In the genomic region with DNA sequence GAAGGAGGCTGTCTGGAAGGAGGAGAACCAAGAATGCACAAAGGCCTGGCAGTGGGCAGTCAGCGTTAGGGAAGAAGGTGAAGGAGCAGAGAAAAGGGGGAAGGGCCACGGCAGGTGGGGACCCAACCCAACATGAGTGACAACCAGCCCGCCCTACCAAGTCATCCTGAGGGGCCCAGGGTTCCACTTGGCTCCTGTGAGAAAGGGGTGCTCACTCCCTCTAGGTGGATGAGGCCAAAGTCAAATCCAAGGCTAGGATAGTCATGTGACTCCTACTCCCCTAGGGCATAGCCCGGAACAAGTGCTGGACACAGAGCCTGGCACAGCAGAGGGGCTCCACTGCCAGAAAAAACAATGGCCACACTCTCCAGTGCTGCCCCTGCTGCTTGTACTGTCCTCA, we compare ENCODE assay signal across 20 cellular contexts. TPM values are rescaled to one million over a fixed set of nuclear protein-coding genes. Genes with fewer than 3 reads are reported as not detected.
DNase-seq lines count a peak whose midpoint lies in the region; ATAC-seq, FAIRE-seq and TF ChIP-seq lines count a peak whose summit lies in the region.
"Had no signal": no experiment of that assay in that cellular context is flagged by ENCODE, and none has a peak within 500 bp of the region (broad histone marks: within the 10 kb centered on the region; RNA-seq: fewer than 3 reads in every experiment).

No MANE protein-coding gene starts in this region.

- no peak overlapping the region for H2AFZ ChIP-seq in neural progenitor cell (replicated peaks)

- no peak overlapping the region for H3K9ac ChIP-seq in neural progenitor cell

- peaks cover 24% of the 10 kb centered on the region for H4K20me1 ChIP-seq in neural progenitor cell (ENCODE audit: low read depth)

- H3K9me3 ChIP-seq in neural progenitor cell (ENCODE audit: low read depth), result no peaks in the 10 kb centered on the region
- H3K9me3 ChIP-seq: BE2C had no signal

- TF ChIP-seq CTCF in WTC11 (IDR thresholded peaks at IDR 0.05), result no peak
- TF ChIP-seq CTCF in bronchial epithelial cell (IDR thresholded peaks at IDR 0.05; ENCODE audit: insufficient read depth, low read length, severe bottlenecking), result no peak
- TF ChIP-seq CTCF in neural progenitor cell (IDR thresholded peaks at IDR 0.05), result no peak

- no peak overlapping the region for H3K27ac ChIP-seq in neural progenitor cell

- POLR2A ChIA-PET in WTC11 (lab: Charles Lee), result no interaction called here

- CTCF ChIA-PET in WTC11 (lab: Charles Lee), result no interaction called here

- H3K4me1 ChIP-seq in neural progenitor cell, result peaks cover 7% of the 10 kb centered on the region
- H3K4me1 ChIP-seq: BE2C had no signal

- ATAC-seq in WTC11, result no peak
- ATAC-seq in effector memory CD8-positive, alpha-beta T cell (replicated peaks), result no peak
- ATAC-seq: GM12878 had no signal

- no peaks in the 10 kb centered on the region for H3K9me3 Mint-ChIP-seq in WTC11
- H3K9me3 Mint-ChIP-seq in neural progenitor cell, result no peaks in the 10 kb centered on the region
- no peaks in the 10 kb centered on the region for H3K9me3 Mint-ChIP-seq in effector memory CD8-positive, alpha-beta T cell
- H3K9me3 Mint-ChIP-seq: CD4-positive, CD25-positive, alpha-beta regulatory T cell; CD8-positive, alpha-beta memory T cell; H9 had no signal

- H3K27me3 ChIP-seq in bronchial epithelial cell (ENCODE audit: control insufficient read depth, insufficient read depth, low read length) (no peaks in the 10 kb centered on the region), neural progenitor cell (no peaks in the 10 kb centered on the region)
- H3K27me3 ChIP-seq: BE2C had no signal

- DNase-seq in WTC11 (ENCODE audit: low spot score) (no peak), bronchial epithelial cell (ENCODE audit: low read depth) (no peak), neural progenitor cell (ENCODE audit: low spot score) (no peak), NCI-H345 (lab: John Stamatoyannopoulos, UW) (no peak)
- DNase-seq in effector memory CD8-positive, alpha-beta T cell, result no peak
- no peak for DNase-seq in activated CD4-positive, alpha-beta T cell treated with anti-CD3 and anti-CD28 coated beads, Interleukin-2, amount 50 U/mL, for 48 hours
- DNase-seq: ACHN; BE2C; CD4-positive, CD25-positive, alpha-beta regulatory T cell; COR-L47; DMS 273 treated with DMSO at 0.1 percent for 48 hours; DMS53; DND-41; EL; H9 had no signal

- H3K4me3 ChIP-seq in bronchial epithelial cell (ENCODE audit: low read depth, low read length) (no peak overlapping the region), neural progenitor cell (no peak overlapping the region)
- H3K4me3 ChIP-seq: GM12878 had no signal

- peak; percentile 36 for FAIRE-seq in bronchial epithelial cell (lab: Jason Lieb, UNC)
- FAIRE-seq: A204.1, GM12878, H1 had no signal

- H3K36me3 Mint-ChIP-seq in WTC11 (no peaks in the 10 kb centered on the region), neural progenitor cell (no peaks in the 10 kb centered on the region)
- H3K36me3 Mint-ChIP-seq in effector memory CD8-positive, alpha-beta T cell (ENCODE audit: insufficient read depth), result peaks cover 13% of the 10 kb centered on the region

- no peak overlapping the region for H3K4me3 Mint-ChIP-seq in WTC11
- peak overlapping the region; percentile 16 for H3K4me3 Mint-ChIP-seq in neural progenitor cell
- H3K4me3 Mint-ChIP-seq in effector memory CD8-positive, alpha-beta T cell, result no peak overlapping the region

- H3K36me3 ChIP-seq in bronchial epithelial cell (ENCODE audit: control insufficient read depth, insufficient read depth, low read length), result peaks cover 3% of the 10 kb centered on the region
- H3K36me3 ChIP-seq in neural progenitor cell, result no peaks in the 10 kb centered on the region
- H3K36me3 ChIP-seq: BE2C had no signal

- H3K79me2 ChIP-seq in neural progenitor cell (ENCODE audit: low read depth), result peaks cover 27% of the 10 kb centered on the region

- H3K4me1 Mint-ChIP-seq in WTC11 (peaks cover 24% of the 10 kb centered on the region), neural progenitor cell (peaks cover 20% of the 10 kb centered on the region)
- H3K4me1 Mint-ChIP-seq in effector memory CD8-positive, alpha-beta T cell (ENCODE audit: low read depth in 2 of 2), result peaks cover 25 to 28% of the 10 kb centered on the region in 2 donors

- H3K27me3 Mint-ChIP-seq in WTC11 (ENCODE audit: low read depth) (no peaks in the 10 kb centered on the region; the same call in 1 of the 2 replicates), neural progenitor cell (ENCODE audit: insufficient read depth, low read depth) (peaks cover 6% of the 10 kb centered on the region)
- no peaks in the 10 kb centered on the region for H3K27me3 Mint-ChIP-seq in effector memory CD8-positive, alpha-beta T cell
- H3K27me3 Mint-ChIP-seq: CD8-positive, alpha-beta memory T cell had no signal

- H3K27ac Mint-ChIP-seq in WTC11 (peak overlapping the region; percentile 16; the same call in 1 of the 2 replicates), neural progenitor cell (no peak overlapping the region)
- H3K27ac Mint-ChIP-seq in effector memory CD8-positive, alpha-beta T cell, result no peak overlapping the region
- H3K27ac Mint-ChIP-seq: CD4-positive, CD25-positive, alpha-beta regulatory T cell; H9 had no signal

- peaks cover 13% of the 10 kb centered on the region for H3F3A ChIP-seq in neural progenitor cell (ENCODE audit: low read depth)

- H3K4me2 ChIP-seq in neural progenitor cell, result no peak overlapping the region

TF ChIP-seq in WTC11, 78 proteins besides CTCF, POLR2A, EP300 and RAD21:
- TF ChIP-seq NFYB (CRISPR knock-in tag; conservative IDR thresholded peaks at IDR 0.05; ENCODE audit: low read depth) (no peak), ELF4 (CRISPR knock-in tag; IDR thresholded peaks at IDR 0.05; ENCODE audit: low read depth) (no peak)
- TF ChIP-seq, protein P1, sequence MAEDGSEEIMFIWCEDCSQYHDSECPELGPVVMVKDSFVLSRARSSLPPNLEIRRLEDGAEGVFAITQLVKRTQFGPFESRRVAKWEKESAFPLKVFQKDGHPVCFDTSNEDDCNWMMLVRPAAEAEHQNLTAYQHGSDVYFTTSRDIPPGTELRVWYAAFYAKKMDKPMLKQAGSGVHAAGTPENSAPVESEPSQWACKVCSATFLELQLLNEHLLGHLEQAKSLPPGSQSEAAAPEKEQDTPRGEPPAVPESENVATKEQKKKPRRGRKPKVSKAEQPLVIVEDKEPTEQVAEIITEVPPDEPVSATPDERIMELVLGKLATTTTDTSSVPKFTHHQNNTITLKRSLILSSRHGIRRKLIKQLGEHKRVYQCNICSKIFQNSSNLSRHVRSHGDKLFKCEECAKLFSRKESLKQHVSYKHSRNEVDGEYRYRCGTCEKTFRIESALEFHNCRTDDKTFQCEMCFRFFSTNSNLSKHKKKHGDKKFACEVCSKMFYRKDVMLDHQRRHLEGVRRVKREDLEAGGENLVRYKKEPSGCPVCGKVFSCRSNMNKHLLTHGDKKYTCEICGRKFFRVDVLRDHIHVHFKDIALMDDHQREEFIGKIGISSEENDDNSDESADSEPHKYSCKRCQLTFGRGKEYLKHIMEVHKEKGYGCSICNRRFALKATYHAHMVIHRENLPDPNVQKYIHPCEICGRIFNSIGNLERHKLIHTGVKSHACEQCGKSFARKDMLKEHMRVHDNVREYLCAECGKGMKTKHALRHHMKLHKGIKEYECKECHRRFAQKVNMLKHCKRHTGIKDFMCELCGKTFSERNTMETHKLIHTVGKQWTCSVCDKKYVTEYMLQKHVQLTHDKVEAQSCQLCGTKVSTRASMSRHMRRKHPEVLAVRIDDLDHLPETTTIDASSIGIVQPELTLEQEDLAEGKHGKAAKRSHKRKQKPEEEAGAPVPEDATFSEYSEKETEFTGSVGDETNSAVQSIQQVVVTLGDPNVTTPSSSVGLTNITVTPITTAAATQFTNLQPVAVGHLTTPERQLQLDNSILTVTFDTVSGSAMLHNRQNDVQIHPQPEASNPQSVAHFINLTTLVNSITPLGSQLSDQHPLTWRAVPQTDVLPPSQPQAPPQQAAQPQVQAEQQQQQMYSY (CRISPR knock-in tag; IDR thresholded peaks at IDR 0.05), result no peak
TF ChIP-seq in WTC11: peak in this region for 0.

RNA-seq across cellular contexts. Expression of gene DGCR2, which starts 2.2 kb away (rescaled TPM):
- total RNA-seq in WTC11 (2021), result 56.8 to 64.2 TPM (median 60.3 TPM) in 3 replicates
- total RNA-seq in bronchial epithelial cell, result 50.0 and 60.7 TPM in 2 replicates
- total RNA-seq in neural progenitor cell (ENCODE audit: low replicate concordance), result 20.6 and 50.9 TPM in 2 replicates

RNA-seq across cellular contexts. Expression of gene TSSK2, which starts 6.7 kb away (rescaled TPM):
- not detected in 3 replicates for total RNA-seq in WTC11 (2021)
- total RNA-seq in bronchial epithelial cell, result not detected in 2 replicates
- total RNA-seq in neural progenitor cell (ENCODE audit: low replicate concordance), result not detected in 2 replicates
- total RNA-seq: CD4-positive, CD25-positive, alpha-beta regulatory T cell; CD8-positive, alpha-beta memory T cell; G401; H1; H9 had no signal

RNA-seq across cellular contexts. Expression of gene ESS2, which starts 20.1 kb away (rescaled TPM):
- total RNA-seq in WTC11 (2021) (18.0 to 19.3 TPM (median 18.3 TPM) in 3 replicates), bronchial epithelial cell (6.9 and 12.9 TPM in 2 replicates), neural progenitor cell (ENCODE audit: low replicate concordance) (7.2 and 12.5 TPM in 2 replicates)

RNA-seq across cellular contexts. Expression of gene GSC2, which starts 25.7 kb away (rescaled TPM):
- total RNA-seq in WTC11 (2021), result 0.44 to 0.68 TPM in 2 of 3 replicates, not detected in the other
- total RNA-seq in bronchial epithelial cell, result not detected in 2 replicates
- total RNA-seq in neural progenitor cell (ENCODE audit: low replicate concordance), result not detected in 2 replicates
- total RNA-seq: CD4-positive, CD25-positive, alpha-beta regulatory T cell; CD8-positive, alpha-beta memory T cell; GM12878 had no signal

RNA-seq across cellular contexts. Expression of gene SLC25A1, which starts 54.2 kb away (rescaled TPM):
- total RNA-seq in WTC11 (2021) (201 to 213 TPM (median 204 TPM) in 3 replicates), bronchial epithelial cell (62.3 and 71.6 TPM in 2 replicates), neural progenitor cell (ENCODE audit: low replicate concordance) (28.6 and 97.0 TPM in 2 replicates)
